1 cellular context compared by ENCODE assay signal in the genomic region with DNA sequence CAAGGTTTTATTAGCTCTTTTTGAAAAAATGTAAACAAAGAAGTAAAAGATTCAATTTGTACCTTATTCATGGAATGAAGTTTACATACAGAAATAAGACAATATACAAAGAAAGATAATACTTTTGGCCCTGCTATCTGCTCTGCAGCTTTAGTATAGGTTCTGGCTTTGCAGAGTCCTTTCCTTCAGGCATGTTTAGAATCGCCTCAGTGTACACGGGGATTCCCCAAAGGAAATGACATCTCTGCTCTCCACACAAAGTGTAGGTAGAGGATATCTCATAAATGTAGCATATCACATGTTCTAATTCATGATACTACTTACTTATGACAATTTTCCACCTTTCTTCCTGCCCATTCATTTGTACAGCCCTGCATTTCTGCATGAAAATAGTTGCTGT.
TF ChIP-seq lines count a peak whose summit lies in the region.

No MANE protein-coding gene starts in this region.

TF ChIP-seq in GM23338, 12 proteins besides CTCF, POLR2A, EP300 and RAD21 (continued from another document):
- TF ChIP-seq, protein P1, sequence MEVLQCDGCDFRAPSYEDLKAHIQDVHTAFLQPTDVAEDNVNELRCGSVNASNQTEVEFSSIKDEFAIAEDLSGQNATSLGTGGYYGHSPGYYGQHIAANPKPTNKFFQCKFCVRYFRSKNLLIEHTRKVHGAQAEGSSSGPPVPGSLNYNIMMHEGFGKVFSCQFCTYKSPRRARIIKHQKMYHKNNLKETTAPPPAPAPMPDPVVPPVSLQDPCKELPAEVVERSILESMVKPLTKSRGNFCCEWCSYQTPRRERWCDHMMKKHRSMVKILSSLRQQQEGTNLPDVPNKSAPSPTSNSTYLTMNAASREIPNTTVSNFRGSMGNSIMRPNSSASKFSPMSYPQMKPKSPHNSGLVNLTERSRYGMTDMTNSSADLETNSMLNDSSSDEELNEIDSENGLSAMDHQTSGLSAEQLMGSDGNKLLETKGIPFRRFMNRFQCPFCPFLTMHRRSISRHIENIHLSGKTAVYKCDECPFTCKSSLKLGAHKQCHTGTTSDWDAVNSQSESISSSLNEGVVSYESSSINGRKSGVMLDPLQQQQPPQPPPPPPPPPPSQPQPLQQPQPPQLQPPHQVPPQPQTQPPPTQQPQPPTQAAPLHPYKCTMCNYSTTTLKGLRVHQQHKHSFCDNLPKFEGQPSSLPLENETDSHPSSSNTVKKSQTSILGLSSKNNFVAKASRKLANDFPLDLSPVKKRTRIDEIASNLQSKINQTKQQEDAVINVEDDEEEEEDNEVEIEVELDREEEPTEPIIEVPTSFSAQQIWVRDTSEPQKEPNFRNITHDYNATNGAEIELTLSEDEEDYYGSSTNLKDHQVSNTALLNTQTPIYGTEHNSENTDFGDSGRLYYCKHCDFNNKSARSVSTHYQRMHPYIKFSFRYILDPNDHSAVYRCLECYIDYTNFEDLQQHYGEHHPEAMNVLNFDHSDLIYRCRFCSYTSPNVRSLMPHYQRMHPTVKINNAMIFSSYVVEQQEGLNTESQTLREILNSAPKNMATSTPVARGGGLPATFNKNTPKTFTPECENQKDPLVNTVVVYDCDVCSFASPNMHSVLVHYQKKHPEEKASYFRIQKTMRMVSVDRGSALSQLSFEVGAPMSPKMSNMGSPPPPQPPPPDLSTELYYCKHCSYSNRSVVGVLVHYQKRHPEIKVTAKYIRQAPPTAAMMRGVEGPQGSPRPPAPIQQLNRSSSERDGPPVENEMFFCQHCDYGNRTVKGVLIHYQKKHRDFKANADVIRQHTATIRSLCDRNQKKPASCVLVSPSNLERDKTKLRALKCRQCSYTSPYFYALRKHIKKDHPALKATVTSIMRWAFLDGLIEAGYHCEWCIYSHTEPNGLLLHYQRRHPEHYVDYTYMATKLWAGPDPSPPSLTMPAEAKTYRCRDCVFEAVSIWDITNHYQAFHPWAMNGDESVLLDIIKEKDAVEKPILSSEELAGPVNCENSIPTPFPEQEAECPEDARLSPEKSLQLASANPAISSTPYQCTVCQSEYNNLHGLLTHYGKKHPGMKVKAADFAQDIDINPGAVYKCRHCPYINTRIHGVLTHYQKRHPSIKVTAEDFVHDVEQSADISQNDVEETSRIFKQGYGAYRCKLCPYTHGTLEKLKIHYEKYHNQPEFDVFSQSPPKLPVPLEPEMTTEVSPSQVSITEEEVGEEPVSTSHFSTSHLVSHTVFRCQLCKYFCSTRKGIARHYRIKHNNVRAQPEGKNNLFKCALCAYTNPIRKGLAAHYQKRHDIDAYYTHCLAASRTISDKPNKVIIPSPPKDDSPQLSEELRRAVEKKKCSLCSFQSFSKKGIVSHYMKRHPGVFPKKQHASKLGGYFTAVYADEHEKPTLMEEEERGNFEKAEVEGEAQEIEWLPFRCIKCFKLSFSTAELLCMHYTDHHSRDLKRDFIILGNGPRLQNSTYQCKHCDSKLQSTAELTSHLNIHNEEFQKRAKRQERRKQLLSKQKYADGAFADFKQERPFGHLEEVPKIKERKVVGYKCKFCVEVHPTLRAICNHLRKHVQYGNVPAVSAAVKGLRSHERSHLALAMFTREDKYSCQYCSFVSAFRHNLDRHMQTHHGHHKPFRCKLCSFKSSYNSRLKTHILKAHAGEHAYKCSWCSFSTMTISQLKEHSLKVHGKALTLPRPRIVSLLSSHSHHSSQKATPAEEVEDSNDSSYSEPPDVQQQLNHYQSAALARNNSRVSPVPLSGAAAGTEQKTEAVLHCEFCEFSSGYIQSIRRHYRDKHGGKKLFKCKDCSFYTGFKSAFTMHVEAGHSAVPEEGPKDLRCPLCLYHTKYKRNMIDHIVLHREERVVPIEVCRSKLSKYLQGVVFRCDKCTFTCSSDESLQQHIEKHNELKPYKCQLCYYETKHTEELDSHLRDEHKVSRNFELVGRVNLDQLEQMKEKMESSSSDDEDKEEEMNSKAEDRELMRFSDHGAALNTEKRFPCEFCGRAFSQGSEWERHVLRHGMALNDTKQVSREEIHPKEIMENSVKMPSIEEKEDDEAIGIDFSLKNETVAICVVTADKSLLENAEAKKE (CRISPR knock-in tag; IDR thresholded peaks at IDR 0.05) = no peak
- TF ChIP-seq JUNB (IDR thresholded peaks at IDR 0.05; ENCODE audit: unreplicated experiment) (no peak), EZH2 (IDR thresholded peaks at IDR 0.05; ENCODE audit: low read depth, unreplicated experiment) (no peak), EZH2phosphoT487 (IDR thresholded peaks at IDR 0.05; ENCODE audit: unreplicated experiment) (no peak), ZNF331 (CRISPR knock-in tag; IDR thresholded peaks at IDR 0.05; ENCODE audit: low read depth) (no peak)
